Comparison of ENCODE assay signal across 4 cellular contexts in the genomic region with DNA sequence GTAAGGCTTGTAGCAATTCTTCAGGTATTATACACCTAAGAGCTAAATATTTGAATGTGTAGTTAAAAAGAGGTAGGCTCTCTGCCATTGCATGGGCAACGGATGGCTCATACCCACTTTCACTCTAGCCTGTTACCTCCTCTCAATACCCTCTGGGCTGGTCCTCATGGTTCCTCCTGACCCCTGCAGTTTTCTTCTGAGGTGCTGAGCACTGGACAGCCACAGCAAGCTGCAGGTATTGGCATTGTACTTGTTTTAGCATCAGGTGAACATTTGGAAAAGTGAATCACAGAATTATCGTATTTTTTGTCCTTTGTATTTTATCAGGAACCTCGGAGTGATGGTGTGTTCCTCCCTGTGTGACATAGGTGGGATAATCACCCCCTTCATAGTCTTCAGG. TPM values are rescaled to one million over a fixed set of nuclear protein-coding genes. Genes with fewer than 3 reads are reported as not detected.
"Had no signal": no experiment of that assay in that cellular context is flagged by ENCODE, and none has a peak within 500 bp of the region (broad histone marks: within the 10 kb centered on the region; RNA-seq: fewer than 3 reads in every experiment).

No MANE protein-coding gene starts in this region.

- DNase-seq: GDM1, GF-D8 had no signal

- H3K4me3 ChIP-seq: GM12878 had no signal

- ATAC-seq: GM12878 had no signal

RNA-seq across cellular contexts. Expression of a gene that starts 32.9 kb away (rescaled TPM):
- total RNA-seq: G401 had no signal
